ENCODE assay signal across 8 cellular contexts in the genomic region with DNA sequence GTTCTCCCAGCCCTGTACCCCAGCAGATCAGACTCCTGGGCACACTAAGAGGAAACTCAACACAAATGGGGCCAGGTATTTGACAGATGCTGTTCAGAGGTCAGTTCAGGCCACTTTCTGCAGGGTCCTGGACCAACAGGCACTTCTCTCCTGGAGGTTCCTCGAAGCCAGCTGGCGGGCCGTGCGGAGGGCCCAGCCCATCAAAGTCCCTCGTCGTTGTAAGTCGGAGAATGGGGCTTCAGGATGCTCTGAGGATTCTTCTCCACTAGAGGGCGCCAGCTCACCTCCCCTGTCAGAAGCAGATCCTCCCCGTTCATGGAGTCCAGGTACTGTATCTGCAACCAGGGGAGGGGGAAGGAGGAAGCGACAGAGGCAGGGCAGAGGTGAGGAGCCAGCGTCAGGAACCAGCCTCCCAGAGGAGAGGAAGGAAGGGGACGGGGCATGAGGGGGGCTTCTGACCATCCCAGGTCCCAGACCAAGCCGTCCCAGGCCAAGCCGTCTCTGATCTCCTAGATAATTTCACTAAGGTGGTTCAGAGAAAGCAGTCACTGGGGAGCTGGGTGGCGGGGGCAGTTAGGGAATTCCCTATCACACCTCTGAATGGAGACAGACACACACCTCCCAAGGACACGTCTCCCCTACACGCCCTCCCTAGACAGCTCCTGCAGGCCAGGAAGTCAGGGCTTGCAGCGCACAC. TPM values are rescaled to one million over a fixed set of nuclear protein-coding genes. Genes with fewer than 3 reads are reported as not detected.
DNase-seq lines count a peak whose midpoint lies in the region; ATAC-seq, FAIRE-seq and TF ChIP-seq lines count a peak whose summit lies in the region.

No MANE protein-coding gene starts in this region.

- peak; percentile 66 for FAIRE-seq in GM12892 (lab: Jason Lieb, UNC)
- peak; percentile 66 for FAIRE-seq in RCC 7860 (lab: Jason Lieb, UNC)

- no peaks in the 10 kb centered on the region for H3K27me3 Mint-ChIP-seq in activated T-cell treated with anti-CD3 and anti-CD28 coated beads, Interleukin-2, amount 50 U/mL, for 72 hours (ENCODE audit: low read depth)
- no peaks in the 10 kb centered on the region for H3K27me3 Mint-ChIP-seq in neural crest cell (ENCODE audit: low read depth)
- no peaks in the 10 kb centered on the region for H3K27me3 Mint-ChIP-seq in stimulated activated naive CD8-positive, alpha-beta T cell treated with anti-CD3 and anti-CD28 coated beads, Interleukin-15, Interleukin-2, amounts not matched to agents 100 ng/mL and 50 ng/mL, for 24 hours

- H3K4me1 Mint-ChIP-seq in activated T-cell treated with anti-CD3 and anti-CD28 coated beads, Interleukin-2, amount 50 U/mL, for 72 hours (ENCODE audit: low read depth) = peaks cover 73% of the 10 kb centered on the region
- H3K4me1 Mint-ChIP-seq in neural crest cell = peaks cover 13% of the 10 kb centered on the region
- H3K4me1 Mint-ChIP-seq in stimulated activated naive CD8-positive, alpha-beta T cell treated with anti-CD3 and anti-CD28 coated beads, Interleukin-15, Interleukin-2, amounts not matched to agents 100 ng/mL and 50 ng/mL, for 24 hours (ENCODE audit: low read depth) = peaks cover 58% of the 10 kb centered on the region

- peaks cover 0 to 2% of the 10 kb centered on the region in 2 donors for H3K36me3 Mint-ChIP-seq in activated T-cell treated with anti-CD3 and anti-CD28 coated beads, Interleukin-2, amount 50 U/mL, for 72 hours (ENCODE audit: insufficient read depth in 2 of 2)
- H3K36me3 Mint-ChIP-seq in neural crest cell (ENCODE audit: low read depth) = no peaks in the 10 kb centered on the region
- peaks cover 5% of the 10 kb centered on the region for H3K36me3 Mint-ChIP-seq in stimulated activated naive CD8-positive, alpha-beta T cell treated with anti-CD3 and anti-CD28 coated beads, Interleukin-15, Interleukin-2, amounts not matched to agents 100 ng/mL and 50 ng/mL, for 24 hours (ENCODE audit: low read depth)

- no peak overlapping the region for H3K27ac Mint-ChIP-seq in activated T-cell treated with anti-CD3 and anti-CD28 coated beads, Interleukin-2, amount 50 U/mL, for 72 hours
- no peak overlapping the region for H3K27ac Mint-ChIP-seq in neural crest cell (ENCODE audit: unreplicated experiment)
- peak overlapping the region; percentile 43 for H3K27ac Mint-ChIP-seq in stimulated activated naive CD8-positive, alpha-beta T cell treated with anti-CD3 and anti-CD28 coated beads, Interleukin-15, Interleukin-2, amounts not matched to agents 100 ng/mL and 50 ng/mL, for 24 hours

- no peaks in the 10 kb centered on the region for H3K9me3 Mint-ChIP-seq in activated T-cell treated with anti-CD3 and anti-CD28 coated beads, Interleukin-2, amount 50 U/mL, for 72 hours
- no peaks in the 10 kb centered on the region for H3K9me3 Mint-ChIP-seq in neural crest cell
- no peaks in the 10 kb centered on the region for H3K9me3 Mint-ChIP-seq in stimulated activated naive CD8-positive, alpha-beta T cell treated with anti-CD3 and anti-CD28 coated beads, Interleukin-15, Interleukin-2, amounts not matched to agents 100 ng/mL and 50 ng/mL, for 24 hours

- peak; percentile 40 to 49 for ATAC-seq in activated T-cell treated with anti-CD3 and anti-CD28 coated beads, Interleukin-2, amount 50 U/mL, for 72 hours (replicated peaks in 1 of 2)
- no peak for ATAC-seq in GM18909 (IDR thresholded peaks at IDR 0.05; ENCODE audit: poor library complexity, unreplicated experiment)

- peak; percentile 73 for DNase-seq in GM12892 (ENCODE audit: insufficient read length)
- peak; percentile 83 for DNase-seq in LoVo (ENCODE audit: low spot score)
- DNase-seq in RCC 7860 (ENCODE audit: low spot score) = peak; percentile 94
- DNase-seq in activated T-cell treated with anti-CD3 and anti-CD28 coated beads, Interleukin-2, amount 50 U/mL, for 72 hours = peak; percentile 89 to 91
- peak; percentile 91 for DNase-seq in fibroblast of peridontal ligament (ENCODE audit: extremely low read depth)
- peak; percentile 82 for DNase-seq in neural crest cell (ENCODE audit: low read depth, low spot score)

- TF ChIP-seq CTCF in neural crest cell (conservative IDR thresholded peaks at IDR 0.05) = peak; percentile 94

- TF ChIP-seq POLR2A in GM12892 (IDR thresholded peaks at IDR 0.05; ENCODE audit: low read depth, low read length) = no peak

- H3K4me3 Mint-ChIP-seq in activated T-cell treated with anti-CD3 and anti-CD28 coated beads, Interleukin-2, amount 50 U/mL, for 72 hours = peak overlapping the region; percentile 4 to 86
- H3K4me3 Mint-ChIP-seq in neural crest cell = no peak overlapping the region
- H3K4me3 Mint-ChIP-seq in stimulated activated naive CD8-positive, alpha-beta T cell treated with anti-CD3 and anti-CD28 coated beads, Interleukin-15, Interleukin-2, amounts not matched to agents 100 ng/mL and 50 ng/mL, for 24 hours = no peak overlapping the region

RNA-seq across cellular contexts. Expression of gene FAM83C, which starts 11.7 kb away (rescaled TPM):
- not detected for polyA plus RNA-seq in GM12892 (2012; ENCODE audit: missing spikeins)
- total RNA-seq in activated T-cell treated with anti-CD3 and anti-CD28 coated beads, Interleukin-2, amount 50 U/mL, for 72 hours = not detected
- not detected in 2 replicates for total RNA-seq in neural crest cell

RNA-seq across cellular contexts. Expression of gene EIF6, which starts 19.3 kb away (rescaled TPM):
- 102 TPM for polyA plus RNA-seq in GM12892 (2012; ENCODE audit: missing spikeins)
- total RNA-seq in activated T-cell treated with anti-CD3 and anti-CD28 coated beads, Interleukin-2, amount 50 U/mL, for 72 hours = 100 to 1,000 TPM; 127 to 129 TPM
- total RNA-seq in neural crest cell = 112 and 116 TPM in 2 replicates

RNA-seq across cellular contexts. Expression of gene MMP24OS, which starts 26.0 kb away (rescaled TPM):
- polyA plus RNA-seq in GM12892 (2012; ENCODE audit: missing spikeins) = 23.9 TPM
- total RNA-seq in activated T-cell treated with anti-CD3 and anti-CD28 coated beads, Interleukin-2, amount 50 U/mL, for 72 hours = 10 to 100 TPM; 41.6 to 44.2 TPM
- total RNA-seq in neural crest cell = 34.0 and 37.8 TPM in 2 replicates

Comparison
In these comparisons a context has a peak if more than half of its experiments do, and no peak if none do; other contexts are left out.
1. H3K4me3 Mint-ChIP-seq: peak in activated T-cell treated with anti-CD3 and anti-CD28 coated beads, Interleukin-2, amount 50 U/mL, for 72 hours (2 of 2); none in neural crest cell (single experiment) and stimulated activated naive CD8-positive, alpha-beta T cell treated with anti-CD3 and anti-CD28 coated beads, Interleukin-15, Interleukin-2, amounts not matched to agents 100 ng/mL and 50 ng/mL, for 24 hours (single experiment).
2. Peak in every context shown above with its lines, with median percentiles within 50 percentile points of each other: DNase-seq.